ENCODE assay signal across 8 cellular contexts in the genomic region with DNA sequence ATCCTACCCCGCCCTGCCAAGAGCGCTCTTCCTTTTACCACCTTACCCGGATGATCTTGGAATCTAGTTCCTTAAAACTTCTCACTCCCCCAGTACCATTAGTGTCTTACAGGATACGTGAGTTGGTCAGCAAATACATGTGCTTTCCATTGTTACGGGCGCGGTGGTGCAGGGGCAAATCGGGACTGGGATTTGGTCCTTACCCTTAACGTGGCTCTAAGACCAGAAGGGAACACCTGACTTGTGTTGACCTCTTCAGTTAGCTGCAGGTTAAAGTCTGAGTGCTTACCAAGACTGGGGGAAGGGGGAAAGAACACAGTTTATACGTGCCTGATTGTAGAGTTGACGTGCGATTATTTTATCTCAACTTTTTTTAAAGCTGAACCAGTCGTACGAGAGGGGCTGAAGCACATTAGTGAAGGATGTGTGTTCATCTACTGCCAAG. TPM values are rescaled to one million over a fixed set of nuclear protein-coding genes. Genes with fewer than 3 reads are reported as not detected.
A peak's percentile ranks its signal among the peaks of the same experiment; 100 is the strongest.
DNase-seq lines count a peak whose midpoint lies in the region; ATAC-seq and TF ChIP-seq lines count a peak whose summit lies in the region.

No MANE protein-coding gene starts in this region.

- peak overlapping the region; percentile 80 for H3K4me3 ChIP-seq in HUES48 (ENCODE audit: low read depth, low read length)
- H3K4me3 ChIP-seq in thyroid gland (replicated peaks in 1 of 3) = peak overlapping the region; percentile 56 to 80 (median 79)

- TF ChIP-seq CTCF in thyroid gland (IDR thresholded peaks at IDR 0.05) = no peak

- no peaks in the 10 kb centered on the region for H3K9me3 ChIP-seq in HUES48 (ENCODE audit: control insufficient read depth, insufficient read depth, low read length)
- H3K9me3 ChIP-seq in thyroid gland = no peaks in the 10 kb centered on the region

- peak overlapping the region; percentile 96 for H3K27ac Mint-ChIP-seq in activated naive CD8-positive, alpha-beta T cell treated with anti-CD3 and anti-CD28 coated beads, Interleukin-2, amount 10 ng/mL, durations not matched to agents 7 days and 5 days

- POLR2A ChIA-PET in activated naive CD8-positive, alpha-beta T cell treated with anti-CD3 and anti-CD28 coated beads, Interleukin-2, amount 10 ng/mL, durations not matched to agents 7 days and 5 days (lab: Charles Lee) = interaction anchor here (0.6 to 4.3 kb wide), 6 partner anchors 8 to 1940 kb away, joined by 3 to 42 read pairs (median 3); a partner anchor contains a TSS

- peaks cover 47% of the 10 kb centered on the region for H3K4me1 Mint-ChIP-seq in activated naive CD8-positive, alpha-beta T cell treated with anti-CD3 and anti-CD28 coated beads, Interleukin-2, amount 10 ng/mL, durations not matched to agents 7 days and 5 days

- 0 out of 2 replicates have a peak, but pooled peaks cover 6% of the 10 kb centered on the region for H3K4me1 ChIP-seq in HUES48 (ENCODE audit: control insufficient read depth, insufficient read depth, low read length)
- peaks cover 19 to 23% of the 10 kb centered on the region in 2 donors for H3K4me1 ChIP-seq in thyroid gland

- no peaks in the 10 kb centered on the region for H3K27me3 Mint-ChIP-seq in activated naive CD8-positive, alpha-beta T cell treated with anti-CD3 and anti-CD28 coated beads, Interleukin-2, amount 10 ng/mL, durations not matched to agents 7 days and 5 days

- intact Hi-C loops in thyroid gland (cut with DNase I) = no loop called here

- DNase-seq in CD1c-positive myeloid dendritic cell (ENCODE audit: extremely low spot score) = peak; percentile 54
- DNase-seq in activated naive CD8-positive, alpha-beta T cell treated with anti-CD3 and anti-CD28 coated beads, Interleukin-2, amount 10 ng/mL, durations not matched to agents 7 days and 5 days = no peak
- no peak for DNase-seq in thyroid gland
- no peak for DNase-seq in NCI-H2171 (lab: John Stamatoyannopoulos, UW)
- no peak for DNase-seq in occipital lobe (lab: John Stamatoyannopoulos, UW)

- H3K27me3 ChIP-seq in HUES48 (ENCODE audit: control insufficient read depth, insufficient read depth, low read length) = no peaks in the 10 kb centered on the region
- H3K27me3 ChIP-seq in layer of hippocampus (ENCODE audit: control insufficient read depth, insufficient read depth, low read length) = no peaks in the 10 kb centered on the region
- no peaks in the 10 kb centered on the region for H3K27me3 ChIP-seq in thyroid gland

- TF ChIP-seq POLR2A in thyroid gland (IDR thresholded peaks at IDR 0.05) = no peak

- H3K9ac ChIP-seq in HUES48 (ENCODE audit: low read depth, low read length) = peak overlapping the region; percentile 88

- H3K4me3 Mint-ChIP-seq in activated naive CD8-positive, alpha-beta T cell treated with anti-CD3 and anti-CD28 coated beads, Interleukin-2, amount 10 ng/mL, durations not matched to agents 7 days and 5 days = peak overlapping the region; percentile 97

- no peaks in the 10 kb centered on the region for H3K9me3 Mint-ChIP-seq in activated naive CD8-positive, alpha-beta T cell treated with anti-CD3 and anti-CD28 coated beads, Interleukin-2, amount 10 ng/mL, durations not matched to agents 7 days and 5 days

- 3 to 7% methylated on average over 14 of the region's 14 CpGs for WGBS in thyroid gland, 2 donors

- peaks cover 13% of the 10 kb centered on the region for H3K36me3 Mint-ChIP-seq in activated naive CD8-positive, alpha-beta T cell treated with anti-CD3 and anti-CD28 coated beads, Interleukin-2, amount 10 ng/mL, durations not matched to agents 7 days and 5 days

- peaks cover 42% of the 10 kb centered on the region for H3K36me3 ChIP-seq in HUES48 (ENCODE audit: control insufficient read depth, insufficient read depth, low read length)
- H3K36me3 ChIP-seq in thyroid gland = peaks cover 0 to 5% of the 10 kb centered on the region in 2 donors

- H3K27ac ChIP-seq in HUES48 (ENCODE audit: low read depth, low read length) = peak overlapping the region; percentile 96
- peak overlapping the region; percentile 90 for H3K27ac ChIP-seq in layer of hippocampus (ENCODE audit: low read depth, low read length)
- H3K27ac ChIP-seq in thyroid gland = peak overlapping the region in 2 of 3 donors; percentile 86 to 93

- ATAC-seq in activated naive CD8-positive, alpha-beta T cell treated with anti-CD3 and anti-CD28 coated beads, Interleukin-2, amount 10 ng/mL, durations not matched to agents 7 days and 5 days (ENCODE audit: low read depth) = peak; percentile 2
- ATAC-seq in GM18868 (IDR thresholded peaks at IDR 0.05; ENCODE audit: unreplicated experiment) = no peak

RNA-seq across cellular contexts. Expression of a gene that starts 0.5 kb away (rescaled TPM):
- 10 to 100 TPM; 52.7 to 54.6 TPM for total RNA-seq in activated naive CD8-positive, alpha-beta T cell treated with anti-CD3 and anti-CD28 coated beads, Interleukin-2, amount 10 ng/mL, durations not matched to agents 7 days and 5 days
- total RNA-seq in thyroid gland (100 to 1,000 TPM in 2 of 4 donors, 10 to 100 TPM in 2; 70.4 to 149 (median 95.9) TPM), occipital lobe (13.3 TPM)

RNA-seq across cellular contexts. Expression of a gene that starts 0.9 kb away (rescaled TPM):
- 10 to 100 TPM; 17.0 to 18.2 TPM for total RNA-seq in activated naive CD8-positive, alpha-beta T cell treated with anti-CD3 and anti-CD28 coated beads, Interleukin-2, amount 10 ng/mL, durations not matched to agents 7 days and 5 days
- 10 to 100 TPM; 20.8 to 46.7 (median 25.6) TPM for total RNA-seq in thyroid gland
- total RNA-seq in occipital lobe = 28.4 TPM

RNA-seq across cellular contexts. Expression of a gene that starts 10.0 kb away (rescaled TPM):
- 10 to 100 TPM; 23.1 to 23.2 TPM for total RNA-seq in activated naive CD8-positive, alpha-beta T cell treated with anti-CD3 and anti-CD28 coated beads, Interleukin-2, amount 10 ng/mL, durations not matched to agents 7 days and 5 days
- total RNA-seq in thyroid gland (10 to 100 TPM in 2 of 4 donors, 1 to 10 TPM in 2; 5.3 to 13.7 (median 10.4) TPM), occipital lobe (16.1 TPM)

RNA-seq across cellular contexts. Expression of a gene that starts 10.2 kb away (rescaled TPM):
- total RNA-seq in activated naive CD8-positive, alpha-beta T cell treated with anti-CD3 and anti-CD28 coated beads, Interleukin-2, amount 10 ng/mL, durations not matched to agents 7 days and 5 days = 1 to 10 TPM; 2.0 to 2.5 TPM
- 1 to 10 TPM in 3 of 4 donors, under 1 TPM in 1; 0.67 to 2.7 (median 2.0) TPM for total RNA-seq in thyroid gland
- total RNA-seq in occipital lobe = 2.3 TPM
